2 cellular contexts compared by ENCODE assay signal in genomic region chr3:10401990-10402761, GRCh38.
TF ChIP-seq lines count a peak whose summit lies in the region.

No MANE protein-coding gene starts in this region.

TF ChIP-seq in HepG2, 621 proteins besides CTCF, POLR2A, EP300 and RAD21 (continued from another document):
- TF ChIP-seq TIGD3 (CRISPR knock-in tag; IDR thresholded peaks at IDR 0.05; ENCODE audit: borderline replicate concordance): no peak

TF ChIP-seq in H1, 55 proteins besides CTCF, POLR2A, EP300 and RAD21 (continued from another document):
- TF ChIP-seq EGR1 (IDR thresholded peaks at IDR 0.05; ENCODE audit: borderline replicate concordance, low read depth, low read length): no peak
